ENCODE assay signal across 30 cellular contexts in the genomic region with DNA sequence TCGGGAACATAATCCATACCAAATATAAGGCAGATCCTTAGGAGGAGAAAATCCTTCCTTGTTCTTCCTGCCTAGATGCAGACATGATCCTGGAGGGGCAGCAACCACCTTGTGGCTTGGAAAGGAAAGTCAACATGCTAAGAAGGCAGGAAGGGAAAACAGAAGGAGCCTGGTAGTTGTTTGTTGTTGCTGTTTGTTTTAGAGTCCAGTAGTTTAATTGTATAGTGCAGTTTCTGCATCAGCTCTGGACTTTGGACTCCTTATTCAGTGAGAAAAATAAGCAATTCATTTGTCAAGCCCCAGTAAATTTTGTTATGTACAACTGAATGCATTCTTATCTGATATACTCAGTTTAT. TPM values are rescaled to one million over a fixed set of nuclear protein-coding genes. Genes with fewer than 3 reads are reported as not detected.
DNase-seq lines count a peak whose midpoint lies in the region; ATAC-seq and TF ChIP-seq lines count a peak whose summit lies in the region.
"Had no signal": no experiment of that assay in that cellular context is flagged by ENCODE, and none has a peak within 500 bp of the region (broad histone marks: within the 10 kb centered on the region; RNA-seq: fewer than 3 reads in every experiment).

No MANE protein-coding gene starts in this region.

- CTCF ChIA-PET in SK-N-SH (lab: Yijun Ruan, JAX), result interaction anchor here (1.0 kb wide), 1 partner anchor 9 kb away, joined by 3 read pairs; no protein-coding TSS in a partner anchor

- no peak overlapping the region for H3K27ac Mint-ChIP-seq in naive thymus-derived CD8-positive, alpha-beta T cell
- H3K27ac Mint-ChIP-seq: CD4-positive, alpha-beta memory T cell; naive B cell; stimulated activated naive CD8-positive, alpha-beta T cell treated with anti-CD3 and anti-CD28 coated beads, Interleukin-15, Interleukin-2, amounts not matched to agents 100 ng/mL and 50 ng/mL, for 24 hours; T-helper 1 cell treated with Interleukin-12 subunit alpha and Interleukin-12 subunit beta and Interleukin-4 antibody, amounts not matched to agents 30 μg/mL and 1 μg/mL, for 36 hours had no signal

- no peaks in the 10 kb centered on the region for H3K9me2 ChIP-seq in SK-N-SH

- H3K4me1 Mint-ChIP-seq in naive thymus-derived CD8-positive, alpha-beta T cell, result no peaks in the 10 kb centered on the region
- H3K4me1 Mint-ChIP-seq: naive B cell had no signal

- H3K9ac ChIP-seq in SK-N-SH, result no peak overlapping the region
- no peak overlapping the region for H3K9ac ChIP-seq in colonic mucosa (ENCODE audit: low read depth in 2 of 2, low read length in 2 of 2)

- POLR2A ChIA-PET in SK-N-SH (lab: Yijun Ruan, JAX), result no interaction called here
- POLR2A ChIA-PET in naive thymus-derived CD8-positive, alpha-beta T cell (lab: Charles Lee), result no interaction called here

- no peak overlapping the region for H3K4me2 ChIP-seq in SK-N-SH

- H3K9me3 ChIP-seq in SK-N-SH (no peaks in the 10 kb centered on the region), colonic mucosa (no peaks in the 10 kb centered on the region), transverse colon (no peaks in the 10 kb centered on the region)
- H3K9me3 ChIP-seq: adrenal gland, esophagus muscularis mucosa, heart right ventricle, vagina had no signal

- H3K27ac ChIP-seq in SK-N-SH (ENCODE audit: low read depth in 2 of 2, low read length in 1 of 2) (no peak overlapping the region), colonic mucosa (peak overlapping the region; percentile 37), transverse colon (peak overlapping the region in 1 of 4 donors; percentile 24)
- H3K27ac ChIP-seq: adrenal gland, esophagus muscularis mucosa, heart right ventricle, RWPE1, vagina had no signal

- no peaks in the 10 kb centered on the region for H4K20me1 ChIP-seq in SK-N-SH (ENCODE audit: insufficient read depth)

- H3K27me3 Mint-ChIP-seq in naive thymus-derived CD8-positive, alpha-beta T cell, result peaks cover 0 to 12% (median 4%) of the 10 kb centered on the region in 5 donors

- peaks cover 0 to 3% of the 10 kb centered on the region in 2 experiments; a peak in 1 of 4 replicates for H3K4me1 ChIP-seq in SK-N-SH (ENCODE audit: control insufficient read depth in 1 of 2, insufficient read depth in 2 of 2, low read depth in 1 of 2, low read length in 1 of 2)
- H3K4me1 ChIP-seq in colonic mucosa, result no peaks in the 10 kb centered on the region
- H3K4me1 ChIP-seq in transverse colon, result peaks cover 0 to 14% (median 6%) of the 10 kb centered on the region in 4 donors
- H3K4me1 ChIP-seq: adrenal gland, esophagus muscularis mucosa, heart right ventricle, vagina had no signal

- no peaks in the 10 kb centered on the region; the same call in 1 of the 2 replicates for H3K79me2 ChIP-seq in SK-N-SH (ENCODE audit: insufficient read depth)

- peaks cover 0 to 6% (median 0%) of the 10 kb centered on the region in 9 donors for H3K9me3 Mint-ChIP-seq in naive thymus-derived CD8-positive, alpha-beta T cell
- H3K9me3 Mint-ChIP-seq: stimulated activated naive CD8-positive, alpha-beta T cell treated with anti-CD3 and anti-CD28 coated beads, Interleukin-15, Interleukin-2, amounts not matched to agents 100 ng/mL and 50 ng/mL, for 24 hours; T-helper 1 cell treated with Interleukin-12 subunit alpha and Interleukin-12 subunit beta and Interleukin-4 antibody, amounts not matched to agents 30 μg/mL and 1 μg/mL, for 36 hours had no signal

- TF ChIP-seq EP300 in SK-N-SH (IDR thresholded peaks at IDR 0.05; ENCODE audit: borderline replicate concordance in 1 of 2, low read depth in 1 of 2, low read length in 1 of 2) (no peak), transverse colon (IDR thresholded peaks at IDR 0.05; ENCODE audit: low read depth) (no peak)

- H3K36me3 Mint-ChIP-seq in naive thymus-derived CD8-positive, alpha-beta T cell, result no peaks in the 10 kb centered on the region
- H3K36me3 Mint-ChIP-seq: CD4-positive, alpha-beta memory T cell; naive B cell had no signal

- H3K4me3 Mint-ChIP-seq in naive thymus-derived CD8-positive, alpha-beta T cell, result no peak overlapping the region
- H3K4me3 Mint-ChIP-seq: activated T-cell treated with anti-CD3 and anti-CD28 coated beads, Interleukin-2, amount 50 U/mL, for 4 hours; CD4-positive, alpha-beta memory T cell; naive B cell; stimulated activated naive CD8-positive, alpha-beta T cell treated with anti-CD3 and anti-CD28 coated beads, Interleukin-15, Interleukin-2, amounts not matched to agents 100 ng/mL and 50 ng/mL, for 24 hours; T-helper 1 cell treated with Interleukin-12 subunit alpha and Interleukin-12 subunit beta and Interleukin-4 antibody, amounts not matched to agents 30 μg/mL and 1 μg/mL, for 36 hours had no signal

- no peak for TF ChIP-seq POLR2A in transverse colon (IDR thresholded peaks at IDR 0.05)

- in situ Hi-C loops in transverse colon (cut with MboI; ENCODE audit: low pct_ligation_motif_present in 1 of 4, low pct_unique_long_range_greater_than_20kb in 1 of 4, low sequenced_read_pairs in 3 of 4), result loop anchor here in 1 of 4 donors (10.0 kb wide), 1 partner anchor 103 kb away; no protein-coding TSS in a partner anchor

- H3K27me3 ChIP-seq in SK-N-SH (ENCODE audit: insufficient read depth) (no peaks in the 10 kb centered on the region), colonic mucosa (no peaks in the 10 kb centered on the region), transverse colon (no peaks in the 10 kb centered on the region)
- H3K27me3 ChIP-seq: vagina had no signal

- 89% methylated on average over 1 of the region's 1 CpG for WGBS in SK-N-SH (ENCODE audit: low lambda C conversion rate)
- 92% methylated on average over 1 of the region's 1 CpG; no CpG with 5 or more reads in 1 of the 2 donors for WGBS in transverse colon (ENCODE audit: low coverage in 1 of 2), 2 donors

- intact Hi-C loops in colonic mucosa (cut with DNase I) (no loop called here), left colon (cut with DNase I, micrococcal nuclease) (no loop called here), transverse colon (cut with DNase I; ENCODE audit: low total_unique reads) (no loop called here)

- peaks cover 3% of the 10 kb centered on the region for H3F3A ChIP-seq in SK-N-SH (replicated peaks; ENCODE audit: insufficient read depth)

- H2AFZ ChIP-seq in SK-N-SH (ENCODE audit: low read depth), result peak overlapping the region; percentile 49; the same call in 1 of the 2 replicates

- H3K36me3 ChIP-seq in SK-N-SH (replicated peaks in 1 of 2; ENCODE audit: control insufficient read depth in 1 of 2, insufficient read depth in 2 of 2, low read length in 1 of 2) (no peaks in the 10 kb centered on the region), colonic mucosa (no peaks in the 10 kb centered on the region), transverse colon (no peaks in the 10 kb centered on the region)
- H3K36me3 ChIP-seq: adrenal gland, esophagus muscularis mucosa, heart right ventricle, vagina had no signal

- no peak for DNase-seq in SK-N-SH
- DNase-seq in colonic mucosa, result peak; percentile 28
- no peak for DNase-seq in left colon
- DNase-seq in transverse colon, result no peak
- no peak for DNase-seq in GM03348 (ENCODE audit: low spot score)
- DNase-seq in naive thymus-derived CD8-positive, alpha-beta T cell, result no peak
- DNase-seq in NCI-H2081 treated with DMSO at 0.1 percent for 48 hours (lab: John Stamatoyannopoulos, UW), result no peak
- DNase-seq: 8988T; activated naive CD4-positive, alpha-beta T cell treated with Interleukin-2 at 50 U/mL for 16 hours; activated T-cell treated with anti-CD3 and anti-CD28 coated beads, Interleukin-2, amount 50 U/mL, for 4 hours; adrenal gland; AML-193; CD4-positive, alpha-beta memory T cell; DMS 273 treated with DMSO at 0.1 percent for 48 hours; effector CD8-positive, alpha-beta T cell; foreskin melanocyte; heart right ventricle; mesendoderm; MM.1S; naive B cell; NCI-H1417 treated with DMSO at 0.1 percent for 48 hours; NCI-H82; nucleus accumbens had no signal

- no peak for ATAC-seq in SK-N-SH treated with all-trans-retinoic acid at 6 μM for 48 hours
- ATAC-seq in left colon, result peak; percentile 79
- no peak for ATAC-seq in naive thymus-derived CD8-positive, alpha-beta T cell
- ATAC-seq: activated T-cell treated with anti-CD3 and anti-CD28 coated beads, Interleukin-2, amount 50 U/mL, for 4 hours; heart right ventricle; left lobe of liver had no signal

- H3K4me3 ChIP-seq in SK-N-SH (ENCODE audit: low read depth in 2 of 2, low read length in 1 of 2) (no peak overlapping the region), colonic mucosa (no peak overlapping the region), transverse colon (no peak overlapping the region)
- H3K4me3 ChIP-seq: adrenal gland, esophagus muscularis mucosa, heart right ventricle, vagina had no signal

- no peak for TF ChIP-seq CTCF in SK-N-SH (IDR thresholded peaks at IDR 0.05)
- TF ChIP-seq CTCF in colonic mucosa (IDR thresholded peaks at IDR 0.05), result no peak
- peak in 3 of 5 experiments; percentile 14 to 48 (median 36) for TF ChIP-seq CTCF in transverse colon (IDR thresholded peaks at IDR 0.05)

- no peak for TF ChIP-seq RAD21 in SK-N-SH (IDR thresholded peaks at IDR 0.05; ENCODE audit: low read length)

TF ChIP-seq in SK-N-SH, 30 proteins besides CTCF, POLR2A, EP300 and RAD21 (continues in another document):
- no peak for TF ChIP-seq NFIC (IDR thresholded peaks at IDR 0.05; ENCODE audit: borderline replicate concordance)
- no peak for TF ChIP-seq POLR2AphosphoS5 (IDR thresholded peaks at IDR 0.05; ENCODE audit: low read depth, low read length)
- no peak for TF ChIP-seq GABPA (IDR thresholded peaks at IDR 0.05; ENCODE audit: low read depth)

TF ChIP-seq in SK-N-SH treated with all-trans-retinoic acid at 6 μM for 48 hours, 23 proteins besides CTCF, POLR2A, EP300 and RAD21 (continues in another document):
- no peak for TF ChIP-seq ZNF70 (CRISPR knock-in tag; IDR thresholded peaks at IDR 0.05)
- no peak for TF ChIP-seq TCF4 (CRISPR knock-in tag; IDR thresholded peaks at IDR 0.05; ENCODE audit: borderline replicate concordance)

RNA-seq across cellular contexts. Expression of a gene that starts 45.7 kb away (rescaled TPM):
- polyA plus RNA-seq in SK-N-SH (2012; rRNA removed), result 59.2 and 65.9 TPM in 2 replicates
- polyA plus RNA-seq in SK-N-SH (2012; cell fraction: cytosol; rRNA removed), result 69.2 and 93.5 TPM in 2 replicates
- polyA plus RNA-seq in SK-N-SH (2012; cell fraction: nucleus; rRNA removed), result 71.4 and 120 TPM in 2 replicates
- total RNA-seq in colonic mucosa (10 to 100 TPM; 70.8 to 86.0 TPM), left colon (100 to 1,000 TPM; 136 to 179 TPM), transverse colon (100 to 1,000 TPM in 3 of 4 donors, 10 to 100 TPM in 1; 81.4 to 410 (median 151) TPM)
- total RNA-seq in naive thymus-derived CD8-positive, alpha-beta T cell, result 10 to 100 TPM; 66.2 to 71.2 TPM
- 10 to 100 TPM in 2 of 3 donors, 1 to 10 TPM in 1; 8.2 to 14.6 (median 13.6) TPM for polyA plus RNA-seq in naive thymus-derived CD8-positive, alpha-beta T cell

RNA-seq across cellular contexts. Expression of a gene that starts 48.8 kb away (rescaled TPM):
- polyA plus RNA-seq in SK-N-SH (2012; rRNA removed), result 221 and 299 TPM in 2 replicates
- polyA plus RNA-seq in SK-N-SH (2012; cell fraction: cytosol; rRNA removed), result 363 and 501 TPM in 2 replicates
- polyA plus RNA-seq in SK-N-SH (2012; cell fraction: nucleus; rRNA removed), result 63.0 and 90.2 TPM in 2 replicates
- 100 to 1,000 TPM in 1 of 2 donors, 10 to 100 TPM in 1; 77.9 to 109 TPM for total RNA-seq in colonic mucosa
- 100 to 1,000 TPM; 115 to 119 TPM for total RNA-seq in left colon
- total RNA-seq in transverse colon, result 100 to 1,000 TPM in 1 of 4 donors, 10 to 100 TPM in 3; 14.1 to 120 (median 70.6) TPM
- 1 to 10 TPM; 6.1 to 6.6 TPM for total RNA-seq in naive thymus-derived CD8-positive, alpha-beta T cell
- 100 to 1,000 TPM in 1 of 3 donors, 10 to 100 TPM in 2; 33.8 to 130 (median 41.9) TPM for polyA plus RNA-seq in naive thymus-derived CD8-positive, alpha-beta T cell

Comparison
In these comparisons a context has a peak if more than half of its experiments do, and no peak if none do; other contexts are left out.
1. CTCF ChIP-seq: peak in transverse colon (3 of 5); none in SK-N-SH (single experiment) and colonic mucosa (single experiment).